4 cellular contexts compared by ENCODE assay signal in genomic region chr6:47228093-47228492, GRCh38.
TF ChIP-seq lines count a peak whose summit lies in the region.

No MANE protein-coding gene starts in this region.

TF ChIP-seq in HEK293, 187 proteins besides CTCF, POLR2A, EP300 and RAD21:
- TF ChIP-seq, protein P1, sequence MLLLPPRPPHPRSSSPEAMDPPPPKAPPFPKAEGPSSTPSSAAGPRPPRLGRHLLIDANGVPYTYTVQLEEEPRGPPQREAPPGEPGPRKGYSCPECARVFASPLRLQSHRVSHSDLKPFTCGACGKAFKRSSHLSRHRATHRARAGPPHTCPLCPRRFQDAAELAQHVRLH (tag by site-specific recombination; IDR thresholded peaks at IDR 0.05), result peak; percentile 88
- TF ChIP-seq ZNF146 (tag by site-specific recombination; IDR thresholded peaks at IDR 0.05), result peak; percentile 98
- TF ChIP-seq, protein P2, sequence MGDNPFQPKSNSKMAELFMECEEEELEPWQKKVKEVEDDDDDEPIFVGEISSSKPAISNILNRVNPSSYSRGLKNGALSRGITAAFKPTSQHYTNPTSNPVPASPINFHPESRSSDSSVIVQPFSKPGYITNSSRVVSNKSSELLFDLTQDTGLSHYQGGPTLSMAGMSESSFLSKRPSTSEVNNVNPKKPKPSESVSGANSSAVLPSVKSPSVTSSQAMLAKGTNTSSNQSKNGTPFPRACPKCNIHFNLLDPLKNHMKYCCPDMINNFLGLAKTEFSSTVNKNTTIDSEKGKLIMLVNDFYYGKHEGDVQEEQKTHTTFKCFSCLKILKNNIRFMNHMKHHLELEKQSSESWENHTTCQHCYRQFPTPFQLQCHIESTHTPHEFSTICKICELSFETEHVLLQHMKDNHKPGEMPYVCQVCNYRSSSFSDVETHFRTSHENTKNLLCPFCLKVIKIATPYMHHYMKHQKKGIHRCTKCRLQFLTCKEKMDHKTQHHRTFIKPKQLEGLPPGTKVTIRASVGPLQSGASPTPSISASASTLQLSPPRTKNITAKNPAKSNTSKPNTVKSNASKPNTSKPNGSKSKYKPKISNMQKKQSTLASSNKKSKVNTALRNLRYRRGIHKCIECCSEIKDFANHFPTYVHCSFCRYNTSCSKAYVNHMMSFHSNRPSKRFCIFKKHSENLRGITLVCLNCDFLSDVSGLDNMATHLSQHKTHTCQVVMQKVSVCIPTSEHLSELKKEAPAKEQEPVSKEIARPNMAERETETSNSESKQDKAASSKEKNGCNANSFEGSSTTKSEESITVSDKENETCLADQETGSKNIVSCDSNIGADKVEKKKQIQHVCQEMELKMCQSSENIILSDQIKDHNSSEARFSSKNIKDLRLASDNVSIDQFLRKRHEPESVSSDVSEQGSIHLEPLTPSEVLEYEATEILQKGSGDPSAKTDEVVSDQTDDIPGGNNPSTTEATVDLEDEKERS (tag by site-specific recombination; IDR thresholded peaks at IDR 0.05), result peak; percentile 45; the same call in 1 of the 2 replicates

TF ChIP-seq in K562, 482 proteins besides CTCF, POLR2A, EP300 and RAD21:
- TF ChIP-seq RBM25 (IDR thresholded peaks at IDR 0.05; ENCODE audit: low read depth, low read length, severe bottlenecking) (peak; percentile 53), BCOR (IDR thresholded peaks at IDR 0.05) (peak; percentile 66; the same call in 1 of the 2 replicates), KDM1A (IDR thresholded peaks at IDR 0.05) (peak; percentile 20 to 46; a peak in 1 of 4 replicates), ADNP (tag; IDR thresholded peaks at IDR 0.05) (peak; percentile 36; the same call in 1 of the 2 replicates), SMARCA5 (IDR thresholded peaks at IDR 0.05) (peak; percentile 54; the same call in 1 of the 2 replicates), ZNF146 (CRISPR knock-in tag; IDR thresholded peaks at IDR 0.05; ENCODE audit: unreplicated experiment) (peak; percentile 99)

TF ChIP-seq in H1, 55 proteins besides CTCF, POLR2A, EP300 and RAD21:
- peak; percentile 62; the same call in 1 of the 2 replicates for TF ChIP-seq KDM1A (IDR thresholded peaks at IDR 0.05; ENCODE audit: borderline replicate concordance, low read length)

TF ChIP-seq in HepG2, 621 proteins besides CTCF, POLR2A, EP300 and RAD21:
- TF ChIP-seq RCOR2 (CRISPR knock-in tag; IDR thresholded peaks at IDR 0.05) (peak; percentile 39; the same call in 1 of the 2 replicates), KDM1A (CRISPR knock-in tag; IDR thresholded peaks at IDR 0.05) (peak; percentile 51; the same call in 1 of the 2 replicates)
